In genomic region chr5:92704590-92704989, GRCh38 we compare ENCODE assay signal across 15 cellular contexts.
DNase-seq lines count a peak whose midpoint lies in the region; TF ChIP-seq lines count a peak whose summit lies in the region.
"Had no signal": no experiment of that assay in that cellular context is flagged by ENCODE, and none has a peak within 500 bp of the region (broad histone marks: within the 10 kb centered on the region; RNA-seq: fewer than 3 reads in every experiment).

No MANE protein-coding gene starts in this region.

- no peak overlapping the region for H3K27ac ChIP-seq in smooth muscle cell (ENCODE audit: low read depth)
- no peak overlapping the region for H3K27ac ChIP-seq in OCI-LY7 (ENCODE audit: low read depth, low read length, poor library complexity, severe bottlenecking)
- H3K27ac ChIP-seq: BLaER1 treated with 17β-estradiol and CSF1 and Interleukin-3, amounts not matched to agents 10 nM and 100 nM had no signal

- H3F3A ChIP-seq in smooth muscle cell (ENCODE audit: low read depth): no peaks in the 10 kb centered on the region

- no TSS peak for BruUV-seq in OCI-LY7 (replicated peaks; lab: Mats Ljungman, UMichigan)

- H3K9me3 ChIP-seq in smooth muscle cell (replicated peaks; ENCODE audit: low read depth) (no peaks in the 10 kb centered on the region), OCI-LY7 (ENCODE audit: low read length) (no peaks in the 10 kb centered on the region)
- H3K9me3 ChIP-seq: BLaER1 treated with 17β-estradiol and CSF1 and Interleukin-3, amounts not matched to agents 10 nM and 100 nM had no signal

- no peaks in the 10 kb centered on the region for H3K27me3 ChIP-seq in smooth muscle cell (ENCODE audit: low read depth)
- H3K27me3 ChIP-seq: BLaER1 treated with 17β-estradiol and CSF1 and Interleukin-3, amounts not matched to agents 10 nM and 100 nM had no signal

- intact Hi-C loops in OCI-LY7 (cut with micrococcal nuclease; ENCODE audit: unreplicated experiment): no loop called here

- H4K20me1 ChIP-seq in smooth muscle cell (ENCODE audit: low read depth) (no peaks in the 10 kb centered on the region), OCI-LY7 (ENCODE audit: insufficient read depth, low read length) (no peaks in the 10 kb centered on the region)
- H4K20me1 ChIP-seq: BLaER1 treated with 17β-estradiol and CSF1 and Interleukin-3, amounts not matched to agents 10 nM and 100 nM had no signal

- DNase-seq in EH (ENCODE audit: low read depth) (peak; percentile 54), M059J (ENCODE audit: low read depth) (peak; percentile 45), astrocyte of the hippocampus (ENCODE audit: low read depth, low spot score) (peak; percentile 19), smooth muscle cell (lab: John Stamatoyannopoulos, UW; ENCODE audit: unreplicated experiment) (no peak), activated gamma-delta T cell treated with Interleukin-2 at 50 U/mL for 16 hours (no peak), OCI-LY7 (ENCODE audit: low spot score) (no peak), medulla oblongata (ENCODE audit: extremely low spot score) (no peak)
- DNase-seq: CD8-positive, alpha-beta memory T cell; DMS79 treated with DMSO at 0.1 percent for 48 hours; H9; NCI-H1436; NCI-H2029 treated with DMSO at 0.1 percent for 48 hours; NCI-H526; NK-92 treated with Interleukin-12 subunit alpha and Interleukin-12 subunit beta, amount 100 ng/mL, for 24 hours had no signal

- H3K36me3 ChIP-seq in smooth muscle cell (ENCODE audit: low read depth): no peaks in the 10 kb centered on the region
- H3K36me3 ChIP-seq in OCI-LY7 (ENCODE audit: insufficient read depth, low read length): no peaks in the 10 kb centered on the region
- H3K36me3 ChIP-seq: BLaER1 treated with 17β-estradiol and CSF1 and Interleukin-3, amounts not matched to agents 10 nM and 100 nM had no signal

- no peak overlapping the region for H3K4me3 ChIP-seq in smooth muscle cell
- no peak overlapping the region for H3K4me3 ChIP-seq in OCI-LY7 (ENCODE audit: low read depth, low read length, poor library complexity, severe bottlenecking)
- H3K4me3 ChIP-seq: BLaER1 treated with 17β-estradiol and CSF1 and Interleukin-3, amounts not matched to agents 10 nM and 100 nM had no signal

- no peak for TF ChIP-seq CTCF in smooth muscle cell (IDR thresholded peaks at IDR 0.05; ENCODE audit: borderline replicate concordance, insufficient read depth, poor library complexity, severe bottlenecking)
- no peak for TF ChIP-seq CTCF in OCI-LY7 (conservative IDR thresholded peaks at IDR 0.05; ENCODE audit: low read length)

- H3K4me2 ChIP-seq in smooth muscle cell (peak overlapping the region; percentile 44), OCI-LY7 (ENCODE audit: low read length) (no peak overlapping the region)
- H3K4me2 ChIP-seq: BLaER1 treated with 17β-estradiol and CSF1 and Interleukin-3, amounts not matched to agents 10 nM and 100 nM had no signal

- H3K4me1 ChIP-seq in smooth muscle cell (ENCODE audit: low read depth) (peaks cover 6% of the 10 kb centered on the region), OCI-LY7 (ENCODE audit: insufficient read depth, low read length, poor library complexity, severe bottlenecking) (no peaks in the 10 kb centered on the region)
- H3K4me1 ChIP-seq: BLaER1 treated with 17β-estradiol and CSF1 and Interleukin-3, amounts not matched to agents 10 nM and 100 nM had no signal

- H3K79me2 ChIP-seq in smooth muscle cell (ENCODE audit: low read depth): no peaks in the 10 kb centered on the region
- no peaks in the 10 kb centered on the region for H3K79me2 ChIP-seq in OCI-LY7 (ENCODE audit: insufficient read depth, low read depth, low read length)

- POLR2A ChIA-PET in OCI-LY7 (lab: Charles Lee): interaction anchor here (0.7 kb wide), 1 partner anchor 89 kb away, joined by 3 read pairs; no protein-coding TSS in a partner anchor

- CTCF ChIA-PET in OCI-LY7 (lab: Charles Lee; ENCODE audit: unreplicated experiment): no interaction called here

- no peak overlapping the region for H2AFZ ChIP-seq in smooth muscle cell (ENCODE audit: low read depth)
- no peak overlapping the region for H2AFZ ChIP-seq in OCI-LY7 (ENCODE audit: low read length)

- H3K9me2 ChIP-seq in OCI-LY7 (ENCODE audit: insufficient read depth, low read length): no peaks in the 10 kb centered on the region

- no peak overlapping the region for H3K9ac ChIP-seq in smooth muscle cell (ENCODE audit: low read depth)
- H3K9ac ChIP-seq: BLaER1 treated with 17β-estradiol and CSF1 and Interleukin-3, amounts not matched to agents 10 nM and 100 nM had no signal

Comparison
In these comparisons a context has a peak if more than half of its experiments do, and no peak if none do; other contexts are left out.
1. DNase-seq: peak in EH (single experiment), M059J (single experiment) and astrocyte of the hippocampus (single experiment); none in smooth muscle cell (single experiment), activated gamma-delta T cell treated with Interleukin-2 at 50 U/mL for 16 hours (single experiment), OCI-LY7 (single experiment) and medulla oblongata (single experiment).